In genomic region chr1:3457910-3458621, GRCh38 we compare ENCODE assay signal across 14 cellular contexts. TPM values are rescaled to one million over a fixed set of nuclear protein-coding genes. Genes with fewer than 3 reads are reported as not detected.
DNase-seq lines count a peak whose midpoint lies in the region; ATAC-seq, FAIRE-seq and TF ChIP-seq lines count a peak whose summit lies in the region.
"Had no signal": no experiment of that assay in that cellular context is flagged by ENCODE, and none has a peak within 500 bp of the region (broad histone marks: within the 10 kb centered on the region; RNA-seq: fewer than 3 reads in every experiment).

No MANE protein-coding gene starts in this region.

- no peak overlapping the region for H2BK15ac ChIP-seq in neuronal stem cell (ENCODE audit: low read length)

- TF ChIP-seq POLR2A in erythroblast (IDR thresholded peaks at IDR 0.05; ENCODE audit: low read length): no peak

- H3K9me3 ChIP-seq in right atrium auricular region: no peaks in the 10 kb centered on the region
- H3K9me3 ChIP-seq in neuronal stem cell (replicated peaks in 1 of 2; ENCODE audit: control insufficient read depth in 2 of 2, insufficient read depth in 1 of 2, low read depth in 1 of 2, low read length in 2 of 2): no peaks in the 10 kb centered on the region
- H3K9me3 ChIP-seq in HAP-1: no peaks in the 10 kb centered on the region

- H3K27me3 Mint-ChIP-seq in glutamatergic neuron (ENCODE audit: unreplicated experiment): peaks cover 2% of the 10 kb centered on the region

- peak overlapping the region; percentile 59 for H2AFZ ChIP-seq in neuronal stem cell (ENCODE audit: low read length)

- intact Hi-C loops in Right ventricle myocardium superior (cut with DNase I): no loop called here

- no peak overlapping the region for H2BK120ac ChIP-seq in neuronal stem cell (ENCODE audit: low read depth, low read length)

- peaks cover 22% of the 10 kb centered on the region for H3K4me1 Mint-ChIP-seq in glutamatergic neuron (ENCODE audit: low read depth, unreplicated experiment)

- H2BK5ac ChIP-seq in neuronal stem cell (ENCODE audit: low read length): no peak overlapping the region

- H4K8ac ChIP-seq in neuronal stem cell (ENCODE audit: low read depth, low read length): peak overlapping the region; percentile 52

- no peak for FAIRE-seq in HTR-8/SVneo (lab: Jason Lieb, UNC)
- FAIRE-seq: TTC549 had no signal

- H3K36me3 Mint-ChIP-seq in glutamatergic neuron (ENCODE audit: unreplicated experiment): no peaks in the 10 kb centered on the region
- H3K36me3 Mint-ChIP-seq: naive B cell had no signal

- peak overlapping the region; percentile 6 for H3K4me3 Mint-ChIP-seq in glutamatergic neuron (ENCODE audit: unreplicated experiment)

- H3K4me2 ChIP-seq in neuronal stem cell (ENCODE audit: insufficient read depth, low read length, poor library complexity, severe bottlenecking): no peak overlapping the region

- H2AK5ac ChIP-seq in neuronal stem cell (ENCODE audit: low read depth, low read length): peak overlapping the region; percentile 36

- H3K4me1 ChIP-seq in right atrium auricular region (peaks cover 0 to 51% of the 10 kb centered on the region in 2 donors), neuronal stem cell (ENCODE audit: control insufficient read depth in 2 of 2, insufficient read depth in 1 of 2, low read depth in 1 of 2, low read length in 2 of 2) (peaks cover 20 to 32% of the 10 kb centered on the region in 2 donors), HAP-1 (peaks cover 5% of the 10 kb centered on the region; the same call in 1 of the 2 replicates)

- H4K91ac ChIP-seq in neuronal stem cell (ENCODE audit: low read depth, low read length, poor library complexity): no peak overlapping the region

- peak overlapping the region in 1 of 2 donors; percentile 5 for H3K27ac ChIP-seq in right atrium auricular region
- peak overlapping the region; percentile 9 for H3K27ac ChIP-seq in neuronal stem cell (replicated peaks; ENCODE audit: low read length)

- H3K4ac ChIP-seq in neuronal stem cell (ENCODE audit: low read length): no peak overlapping the region

- no peak overlapping the region for H2BK12ac ChIP-seq in neuronal stem cell (ENCODE audit: low read length)

- WGBS in neuronal stem cell (ENCODE audit: extremely low coverage in 2 of 2, insufficient read length in 2 of 2, insufficient replicate concordance in 1 of 2), 2 donors: no CpG with 5 or more reads among the region's 14 CpGs

- H3K9ac ChIP-seq in neuronal stem cell (ENCODE audit: low read depth, low read length, poor library complexity): peak overlapping the region; percentile 32

- H3K14ac ChIP-seq in neuronal stem cell (ENCODE audit: low read length): no peak overlapping the region

- peak; percentile 45 for ATAC-seq in Right ventricle myocardium superior (ENCODE audit: poor library complexity)
- ATAC-seq in GM18907 (IDR thresholded peaks at IDR 0.05; ENCODE audit: unreplicated experiment): no peak
- ATAC-seq: stimulated activated naive CD8-positive, alpha-beta T cell treated with anti-CD3 and anti-CD28 coated beads, Interleukin-15, Interleukin-2, amounts not matched to agents 100 U/mL and 50 U/mL, for 24 hours had no signal

- H3K4me3 ChIP-seq in right atrium auricular region (no peak overlapping the region), neuronal stem cell (ENCODE audit: low read length in 2 of 2) (no peak overlapping the region), HAP-1 (no peak overlapping the region)

- H3K36me3 ChIP-seq in right atrium auricular region (no peaks in the 10 kb centered on the region), neuronal stem cell (replicated peaks in 1 of 2; ENCODE audit: control insufficient read depth in 2 of 2, insufficient read depth in 2 of 2, low read length in 2 of 2) (no peaks in the 10 kb centered on the region), HAP-1 (replicated peaks) (no peaks in the 10 kb centered on the region)

- peak overlapping the region; percentile 81 for H3K18ac ChIP-seq in neuronal stem cell (ENCODE audit: low read length)

- no peak for TF ChIP-seq CTCF in right atrium auricular region (IDR thresholded peaks at IDR 0.05)
- TF ChIP-seq CTCF in glutamatergic neuron (IDR thresholded peaks at IDR 0.05; ENCODE audit: partially characterized antibody, unreplicated experiment): no peak

- H3K79me1 ChIP-seq in neuronal stem cell (ENCODE audit: low read depth, low read length): peaks cover 3% of the 10 kb centered on the region

- in situ Hi-C loops in HAP-1 (cut with MboI; ENCODE audit: low sequenced_read_pairs): no loop called here

- peak overlapping the region; percentile 30 for H3K27ac Mint-ChIP-seq in glutamatergic neuron (ENCODE audit: unreplicated experiment)

- H3K9me3 Mint-ChIP-seq in glutamatergic neuron (ENCODE audit: unreplicated experiment): peaks cover 1% of the 10 kb centered on the region
- H3K9me3 Mint-ChIP-seq: naive B cell had no signal

- H3K23ac ChIP-seq in neuronal stem cell (ENCODE audit: low read depth, low read length, poor library complexity): peak overlapping the region; percentile 68

- H3K27me3 ChIP-seq in right atrium auricular region (no peaks in the 10 kb centered on the region), neuronal stem cell (ENCODE audit: control insufficient read depth in 3 of 3, insufficient read depth in 3 of 3, low read depth in 1 of 3, low read length in 3 of 3) (peaks cover 0 to 5% (median 0%) of the 10 kb centered on the region in 3 experiments), HAP-1 (ENCODE audit: low read depth) (no peaks in the 10 kb centered on the region)

- DNase-seq in Right ventricle myocardium superior: peak; percentile 57
- DNase-seq in right atrium auricular region (ENCODE audit: low spot score): no peak
- DNase-seq in glutamatergic neuron: no peak
- DNase-seq in neuronal stem cell (ENCODE audit: low spot score): no peak
- DNase-seq in HAP-1 (ENCODE audit: low spot score in 2 of 2): no peak
- no peak for DNase-seq in erythroblast (lab: John Stamatoyannopoulos, UW)
- no peak for DNase-seq in HTR-8/SVneo (ENCODE audit: insufficient read length, low spot score)
- DNase-seq: activated gamma-delta T cell; GOT3; naive B cell; NCI-H2081; stimulated activated naive CD8-positive, alpha-beta T cell treated with anti-CD3 and anti-CD28 coated beads, Interleukin-15, Interleukin-2, amounts not matched to agents 100 U/mL and 50 U/mL, for 24 hours had no signal

RNA-seq across cellular contexts. Expression of gene ARHGEF16, which starts 3.6 kb away (rescaled TPM):
- total RNA-seq in Right ventricle myocardium superior: 0.89 TPM
- 1 to 10 TPM in 1 of 2 donors, under 1 TPM in 1; 0.22 to 1.5 TPM for total RNA-seq in right atrium auricular region
- total RNA-seq in glutamatergic neuron (ENCODE audit: unreplicated experiment): 0.34 TPM
- polyA plus RNA-seq in neuronal stem cell (2013, experiment 1 of 2): 1.5 TPM
- polyA plus RNA-seq in neuronal stem cell (2013, experiment 2 of 2): 1.4 TPM
